In genomic region chr1:206708058-206708457, GRCh38 we compare ENCODE assay signal across 9 cellular contexts. TPM values are rescaled to one million over a fixed set of nuclear protein-coding genes. Genes with fewer than 3 reads are reported as not detected.
DNase-seq lines count a peak whose midpoint lies in the region; ATAC-seq, FAIRE-seq and TF ChIP-seq lines count a peak whose summit lies in the region.
"Had no signal": no experiment of that assay in that cellular context is flagged by ENCODE, and none has a peak within 500 bp of the region (broad histone marks: within the 10 kb centered on the region; RNA-seq: fewer than 3 reads in every experiment).

No MANE protein-coding gene starts in this region.

- H3K27ac ChIP-seq in smooth muscle cell (ENCODE audit: low read depth) (no peak overlapping the region), Karpas-422 (ENCODE audit: low read length) (no peak overlapping the region)

- peaks cover 63% of the 10 kb centered on the region for H3K4me1 ChIP-seq in smooth muscle cell (ENCODE audit: low read depth)
- H3K4me1 ChIP-seq in Karpas-422 (ENCODE audit: low read length): peaks cover 37% of the 10 kb centered on the region

- FAIRE-seq in GM12891 (lab: Jason Lieb, UNC): peak; percentile 54

- H4K20me1 ChIP-seq in smooth muscle cell (ENCODE audit: low read depth) (peaks cover 100% of the 10 kb centered on the region), Karpas-422 (ENCODE audit: insufficient read depth, low read depth, low read length) (peaks cover 90% of the 10 kb centered on the region)

- H3K27me3 Mint-ChIP-seq in HFFc6 (ENCODE audit: insufficient read depth): no peaks in the 10 kb centered on the region

- peak; percentile 72 for ATAC-seq in left lobe of liver
- no peak for ATAC-seq in HG03039 (IDR thresholded peaks at IDR 0.05; ENCODE audit: unreplicated experiment)
- ATAC-seq: esophagus mucosa had no signal

- H3F3A ChIP-seq in smooth muscle cell (ENCODE audit: low read depth): peaks cover 8% of the 10 kb centered on the region

- no peak overlapping the region for H3K4me3 Mint-ChIP-seq in HFFc6

- no peak overlapping the region for H3K4me2 ChIP-seq in smooth muscle cell
- H3K4me2 ChIP-seq in Karpas-422 (ENCODE audit: low read depth, low read length, poor library complexity, severe bottlenecking): no peak overlapping the region

- H3K36me3 ChIP-seq in smooth muscle cell (ENCODE audit: low read depth) (no peaks in the 10 kb centered on the region), Karpas-422 (ENCODE audit: insufficient read depth, low read length) (no peaks in the 10 kb centered on the region)

- peak overlapping the region; percentile 10; the same call in 1 of the 2 replicates for H3K27ac Mint-ChIP-seq in HFFc6

- H3K9me3 Mint-ChIP-seq in HFFc6: no peaks in the 10 kb centered on the region

- 82% methylated on average over 2 of the region's 2 CpGs for WGBS in smooth muscle cell (ENCODE audit: low lambda C conversion rate)

- H3K4me3 ChIP-seq in smooth muscle cell: no peak overlapping the region
- no peak overlapping the region for H3K4me3 ChIP-seq in Karpas-422 (ENCODE audit: low read length)

- no peak for TF ChIP-seq POLR2A in GM12891 (IDR thresholded peaks at IDR 0.05; ENCODE audit: low read depth, low read length)

- 0 out of 2 replicates have a peak, but pooled peaks cover 5% of the 10 kb centered on the region for H3K36me3 Mint-ChIP-seq in HFFc6 (ENCODE audit: low read depth)

- H3K9me3 ChIP-seq in smooth muscle cell (replicated peaks; ENCODE audit: low read depth) (no peaks in the 10 kb centered on the region), Karpas-422 (ENCODE audit: low read length) (no peaks in the 10 kb centered on the region)

- H3K9ac ChIP-seq in smooth muscle cell (ENCODE audit: low read depth) (no peak overlapping the region), Karpas-422 (ENCODE audit: low read length) (no peak overlapping the region)

- no peak for DNase-seq in GM12891 (ENCODE audit: insufficient read length, low spot score)
- DNase-seq in HFFc6: no peak
- DNase-seq in RPMI8226: peak; percentile 59
- DNase-seq in left lobe of liver (ENCODE audit: low spot score): no peak
- no peak for DNase-seq in smooth muscle cell (lab: John Stamatoyannopoulos, UW; ENCODE audit: unreplicated experiment)
- no peak for DNase-seq in HCEC 1CT
- no peak for DNase-seq in Karpas-422

- no peak overlapping the region for H2AFZ ChIP-seq in smooth muscle cell (ENCODE audit: low read depth)
- H2AFZ ChIP-seq in Karpas-422 (ENCODE audit: low read length): no peak overlapping the region

- H3K27me3 ChIP-seq in smooth muscle cell (ENCODE audit: low read depth): no peaks in the 10 kb centered on the region
- no peaks in the 10 kb centered on the region for H3K27me3 ChIP-seq in Karpas-422 (ENCODE audit: low read length)

- H3K79me2 ChIP-seq in smooth muscle cell (ENCODE audit: low read depth): peaks cover 100% of the 10 kb centered on the region
- no peaks in the 10 kb centered on the region for H3K79me2 ChIP-seq in Karpas-422 (ENCODE audit: low read length)

- TF ChIP-seq CTCF in HFFc6 (IDR thresholded peaks at IDR 0.05): no peak
- no peak for TF ChIP-seq CTCF in smooth muscle cell (IDR thresholded peaks at IDR 0.05; ENCODE audit: borderline replicate concordance, insufficient read depth, poor library complexity, severe bottlenecking)

- peaks cover 91% of the 10 kb centered on the region for H3K4me1 Mint-ChIP-seq in HFFc6 (ENCODE audit: low read depth)

- no peaks in the 10 kb centered on the region for H3K9me2 ChIP-seq in Karpas-422 (replicated peaks; ENCODE audit: insufficient read depth, low read length)

TF ChIP-seq in GM12891, 5 proteins besides CTCF, POLR2A, EP300 and RAD21:
- TF ChIP-seq POLR2AphosphoS5 (IDR thresholded peaks at IDR 0.05; ENCODE audit: low read depth, low read length) (no peak), PAX5 (IDR thresholded peaks at IDR 0.05; ENCODE audit: insufficient read depth, low read length, severe bottlenecking) (no peak), SPI1 (IDR thresholded peaks at IDR 0.05; ENCODE audit: low read depth, low read length) (peak; percentile 36; the same call in 1 of the 2 replicates), POU2F2 (IDR thresholded peaks at IDR 0.05; ENCODE audit: low read depth, low read length) (no peak), TAF1 (IDR thresholded peaks at IDR 0.05; ENCODE audit: low read depth, low read length) (no peak)
TF ChIP-seq in GM12891: peak in this region for 1.

RNA-seq across cellular contexts. Expression of gene MAPKAPK2, which starts 23.4 kb away (rescaled TPM):
- 59.4 TPM for polyA plus RNA-seq in GM12891 (2012; ENCODE audit: low read depth, missing spikeins)
- 10 to 100 TPM; 80.0 to 89.1 (median 86.0) TPM for total RNA-seq in HFFc6 (2021; fragmentation: NEBNext Ultra II Directional; extraction: Animal tissue kit (Norgen Biotek cat#: 25700))
- total RNA-seq in left lobe of liver: 41.0 TPM
- total RNA-seq in smooth muscle cell: 36.0 and 40.9 TPM in 2 replicates
- 14.3 and 16.9 TPM in 2 replicates for polyA plus RNA-seq in smooth muscle cell
- 19.8 and 25.1 TPM in 2 replicates for total RNA-seq in Karpas-422 (2014; rRNA removed; shearing (Covaris generic); ENCODE audit: low replicate concordance)
